6 cellular contexts compared by ENCODE assay signal in the genomic region with DNA sequence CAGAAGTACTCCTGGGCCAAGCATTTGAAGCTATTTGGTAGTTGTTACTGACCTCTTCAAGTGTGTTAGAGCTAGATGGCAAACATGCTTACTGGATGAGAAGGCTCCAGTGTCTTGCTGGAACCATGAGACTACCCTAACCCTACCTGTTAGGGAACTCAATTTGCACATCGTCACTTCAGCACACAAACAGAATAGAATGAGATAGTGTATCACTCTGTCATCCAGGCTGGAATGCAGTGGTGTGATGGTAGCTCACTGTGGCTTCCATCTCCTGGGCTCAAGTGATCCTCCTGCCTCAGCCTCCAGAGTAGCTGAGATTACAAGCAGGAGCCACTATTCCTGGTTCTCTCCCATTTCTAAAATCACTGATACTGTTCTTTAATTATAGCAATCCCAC.
"Had no signal": no experiment of that assay in that cellular context is flagged by ENCODE, and none has a peak within 500 bp of the region (broad histone marks: within the 10 kb centered on the region; RNA-seq: fewer than 3 reads in every experiment).

No MANE protein-coding gene starts in this region.

- H3K9ac ChIP-seq: GM23248 had no signal

- DNase-seq: GOT3, H7, HFFc6, IMR-90 had no signal

- H3K4me1 ChIP-seq: HAP-1 had no signal

- H3K27ac ChIP-seq: GM23248 had no signal

- H3K36me3 ChIP-seq: HAP-1 had no signal

- H3K4me3 ChIP-seq: GM23248, HAP-1 had no signal
